In the genomic region with DNA sequence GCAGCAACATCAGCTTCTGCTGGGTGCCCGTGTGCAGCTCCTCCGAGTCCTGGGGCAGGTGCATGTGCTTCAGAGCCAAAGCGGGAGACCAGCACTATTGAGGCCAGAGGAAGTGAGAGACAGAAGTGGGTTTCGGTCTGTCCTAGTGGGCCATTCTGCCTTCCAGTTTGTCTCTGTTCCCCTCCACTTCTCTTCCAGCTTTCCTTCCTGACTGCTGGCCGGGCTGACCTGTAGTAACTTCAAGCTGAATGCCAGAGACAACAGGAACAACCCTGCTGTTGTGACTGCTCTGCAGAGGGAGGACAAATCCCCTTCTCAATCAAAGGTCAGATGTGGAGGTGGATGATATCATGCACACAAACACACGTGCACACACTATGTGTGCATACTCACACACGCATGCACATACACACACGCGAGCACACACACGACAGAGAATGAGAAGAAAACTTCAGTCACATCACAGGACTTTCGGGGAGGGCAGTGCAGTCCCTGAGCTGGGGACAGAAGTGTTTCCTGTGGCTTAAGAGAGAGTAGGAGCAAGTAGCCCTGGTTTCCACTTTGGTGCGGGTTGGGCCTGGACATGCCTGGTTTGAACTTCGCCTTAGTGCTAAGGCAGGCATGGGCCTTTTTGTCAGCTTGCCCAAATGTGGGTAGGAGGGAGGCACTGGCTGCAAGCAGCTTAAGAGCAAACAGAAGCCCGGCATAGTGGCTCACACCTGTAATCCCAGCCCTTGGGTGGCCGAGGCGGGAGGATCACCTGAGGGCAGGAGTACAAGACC, we compare ENCODE assay signal across 12 cellular contexts. TPM values are rescaled to one million over a fixed set of nuclear protein-coding genes. Genes with fewer than 3 reads are reported as not detected.
DNase-seq lines count a peak whose midpoint lies in the region; ATAC-seq, FAIRE-seq and TF ChIP-seq lines count a peak whose summit lies in the region.
"Not testable (repeated sequence)": the region's sequence is repeated elsewhere in the genome, so short reads cannot be mapped to it uniquely, and the experiment has no call there.
"Had no signal": no experiment of that assay in that cellular context is flagged by ENCODE, and none has a peak within 500 bp of the region (broad histone marks: within the 10 kb centered on the region; RNA-seq: fewer than 3 reads in every experiment).

No MANE protein-coding gene starts in this region.

- not testable (repeated sequence) for H3K27me3 Mint-ChIP-seq in WTC11 (ENCODE audit: low read depth); endothelial cell (ENCODE audit: unreplicated experiment)

- not testable (repeated sequence) for H3K9me3 Mint-ChIP-seq in WTC11; endothelial cell (ENCODE audit: unreplicated experiment)

- peak overlapping the region; percentile 29 for H3K27ac Mint-ChIP-seq in WTC11
- H3K27ac Mint-ChIP-seq in endothelial cell (ENCODE audit: unreplicated experiment): peak overlapping the region; percentile 88

- DNase-seq in WTC11 (ENCODE audit: low spot score); endothelial cell (ENCODE audit: low spot score); urothelium cell line (ENCODE audit: low spot score): not testable (repeated sequence)

- not testable (repeated sequence) for H3K4me1 Mint-ChIP-seq in WTC11
- H3K4me1 Mint-ChIP-seq in endothelial cell (ENCODE audit: unreplicated experiment): peaks cover 15% of the 10 kb centered on the region

- POLR2A ChIA-PET in WTC11 (lab: Charles Lee): not testable (repeated sequence)

- CTCF ChIA-PET in WTC11 (lab: Charles Lee): not testable (repeated sequence)

- H3K4me3 Mint-ChIP-seq in WTC11; endothelial cell (ENCODE audit: unreplicated experiment): not testable (repeated sequence)

- ATAC-seq in GM18517 (IDR thresholded peaks at IDR 0.05; ENCODE audit: unreplicated experiment): peak; percentile 78
- peak; percentile 89 for ATAC-seq in GM19452 (IDR thresholded peaks at IDR 0.05; ENCODE audit: unreplicated experiment)
- peak; percentile 92 for ATAC-seq in GM21825 (IDR thresholded peaks at IDR 0.05; ENCODE audit: unreplicated experiment)
- ATAC-seq in HG03025 (IDR thresholded peaks at IDR 0.05; ENCODE audit: low FRiP score, unreplicated experiment): peak; percentile 90
- ATAC-seq in HG03457 (IDR thresholded peaks at IDR 0.05; ENCODE audit: unreplicated experiment): peak; percentile 80
- not testable (repeated sequence) for ATAC-seq in WTC11

- not testable (repeated sequence) for TF ChIP-seq CTCF in WTC11 (IDR thresholded peaks at IDR 0.05); endothelial cell (IDR thresholded peaks at IDR 0.05; ENCODE audit: unreplicated experiment)

- peak; percentile 96 for FAIRE-seq in urothelium cell line (lab: Jason Lieb, UNC)

- H3K36me3 Mint-ChIP-seq in WTC11: peaks cover 14% of the 10 kb centered on the region
- not testable (repeated sequence) for H3K36me3 Mint-ChIP-seq in endothelial cell (ENCODE audit: low read depth, unreplicated experiment)

RNA-seq across cellular contexts. Expression of gene DCLRE1C, which starts 11.6 kb away (rescaled TPM):
- 4.3 to 8.5 TPM (median 4.6 TPM) in 3 replicates for total RNA-seq in WTC11 (2021)
- 5.5 TPM for total RNA-seq in endothelial cell (ENCODE audit: unreplicated experiment)

RNA-seq across cellular contexts. Expression of gene MEIG1, which starts 16.9 kb away (rescaled TPM):
- not detected in 3 replicates for total RNA-seq in WTC11 (2021)
- 0.80 TPM for total RNA-seq in endothelial cell (ENCODE audit: unreplicated experiment)
- total RNA-seq: endothelial cell of umbilical vein; naive thymus-derived CD8-positive, alpha-beta T cell; posterior vena cava; uterus had no signal
